24 cellular contexts compared by ENCODE assay signal in genomic region chr7:137129025-137129424, GRCh38.
DNase-seq lines count a peak whose midpoint lies in the region; ATAC-seq, FAIRE-seq and TF ChIP-seq lines count a peak whose summit lies in the region.
"Had no signal": no experiment of that assay in that cellular context is flagged by ENCODE, and none has a peak within 500 bp of the region (broad histone marks: within the 10 kb centered on the region; RNA-seq: fewer than 3 reads in every experiment).

No MANE protein-coding gene starts in this region.

- TF ChIP-seq RAD21 in HepG2 (CRISPR knock-in tag; IDR thresholded peaks at IDR 0.05): no peak

- H3K27me3 ChIP-seq in HepG2 (ENCODE audit: control insufficient read depth in 1 of 2, insufficient read depth in 2 of 2, low read length in 2 of 2) (no peaks in the 10 kb centered on the region), right lobe of liver (no peaks in the 10 kb centered on the region), PC-3 (ENCODE audit: low read length) (no peaks in the 10 kb centered on the region)
- no peaks in the 10 kb centered on the region for H3K27me3 ChIP-seq in effector memory CD4-positive, alpha-beta T cell (replicated peaks; ENCODE audit: control insufficient read depth, insufficient read depth, low read length, poor library complexity, severe bottlenecking)
- H3K27me3 ChIP-seq: BLaER1 had no signal

- DNase-seq in HepG2 (ENCODE audit: low spot score): no peak
- DNase-seq in right lobe of liver: no peak
- no peak for DNase-seq in PC-3
- no peak for DNase-seq in mesothelial cell of epicardium (ENCODE audit: low spot score in 2 of 2, unreplicated experiment in 2 of 2)
- no peak for DNase-seq in effector memory CD4-positive, alpha-beta T cell
- DNase-seq in stimulated activated naive CD4-positive, alpha-beta T cell treated with Interleukin-2 at 50 U/mL for 16 hours (lab: John Stamatoyannopoulos, UW): no peak
- no peak for DNase-seq in NCI-H2196 treated with DMSO at 0.1 percent for 48 hours (lab: John Stamatoyannopoulos, UW; ENCODE audit: unreplicated experiment)
- DNase-seq: 8988T; Caco-2; CD4-positive, CD25-positive, alpha-beta regulatory T cell; CD8-positive, alpha-beta T cell; DMS 273 treated with DMSO at 0.1 percent for 48 hours; DMS79; EL; GDM1; GM23248; H7; HCEC 1CT had no signal

- TF ChIP-seq EP300 in HepG2 (IDR thresholded peaks at IDR 0.05; ENCODE audit: low read depth in 2 of 2, low read length in 2 of 2) (no peak), HepG2 (CRISPR knock-in tag; IDR thresholded peaks at IDR 0.05; ENCODE audit: borderline replicate concordance) (no peak)

- H3K4me3 ChIP-seq in HepG2 (replicated peaks in 1 of 3; ENCODE audit: insufficient read depth in 1 of 3, low read depth in 2 of 3, low read length in 3 of 3) (no peak overlapping the region), right lobe of liver (no peak overlapping the region), PC-3 (ENCODE audit: low read length) (no peak overlapping the region)
- no peak overlapping the region for H3K4me3 ChIP-seq in effector memory CD4-positive, alpha-beta T cell (ENCODE audit: insufficient read depth, low read depth, low read length, poor library complexity, severe bottlenecking)
- H3K4me3 ChIP-seq: BLaER1, GM12878, GM23248 had no signal

- intact Hi-C loops in HepG2 (cut with micrococcal nuclease; ENCODE audit: unreplicated experiment) (no loop called here), right lobe of liver (cut with DNase I) (no loop called here), PC-3 (cut with micrococcal nuclease) (no loop called here)

- 0 out of 2 replicates have a peak, but pooled peaks cover 2% of the 10 kb centered on the region for H3K9me2 ChIP-seq in PC-3 (replicated peaks; ENCODE audit: low read length)

- TF ChIP-seq CTCF in HepG2 (CRISPR knock-in tag; IDR thresholded peaks at IDR 0.05) (no peak), right lobe of liver (IDR thresholded peaks at IDR 0.05) (no peak), PC-3 (conservative IDR thresholded peaks at IDR 0.05; ENCODE audit: low read depth, low read length) (no peak), mesothelial cell of epicardium (IDR thresholded peaks at IDR 0.05; ENCODE audit: unreplicated experiment) (no peak)

- H3K9me3 ChIP-seq in HepG2 (ENCODE audit: low read length): no peaks in the 10 kb centered on the region
- no peaks in the 10 kb centered on the region for H3K9me3 ChIP-seq in right lobe of liver
- H3K9me3 ChIP-seq in PC-3 (ENCODE audit: low read length): no peaks in the 10 kb centered on the region
- no peaks in the 10 kb centered on the region for H3K9me3 ChIP-seq in effector memory CD4-positive, alpha-beta T cell (ENCODE audit: control insufficient read depth, low read length)
- H3K9me3 ChIP-seq: BLaER1, Caco-2 had no signal

- H3K79me2 ChIP-seq in HepG2 (ENCODE audit: insufficient read depth, low read length) (no peaks in the 10 kb centered on the region), PC-3 (ENCODE audit: low read length) (no peaks in the 10 kb centered on the region)

- H3K4me1 Mint-ChIP-seq in mesothelial cell of epicardium: peaks cover 22% of the 10 kb centered on the region
- H3K4me1 Mint-ChIP-seq: B cell; CD4-positive, CD25-positive, alpha-beta regulatory T cell had no signal

- peaks cover 20% of the 10 kb centered on the region for H3K9me3 Mint-ChIP-seq in mesothelial cell of epicardium

- H3K27ac Mint-ChIP-seq in mesothelial cell of epicardium: peak overlapping the region; percentile 86
- H3K27ac Mint-ChIP-seq: B cell; CD4-positive, CD25-positive, alpha-beta regulatory T cell; CD8-positive, alpha-beta T cell had no signal

- no peak for ATAC-seq in HepG2
- ATAC-seq in right lobe of liver: no peak
- no peak for ATAC-seq in PC-3
- ATAC-seq: CD8-positive, alpha-beta T cell; GM12878 had no signal

- CTCF ChIA-PET in HepG2 (lab: Yijun Ruan, JAX; ENCODE audit: low intra/inter-chr PET ratio, low total read pairs) (no interaction called here), PC-3 (lab: Charles Lee) (no interaction called here)

- TF ChIP-seq POLR2A in HepG2 (IDR thresholded peaks at IDR 0.05; ENCODE audit: insufficient read depth in 1 of 2, low read depth in 2 of 2, low read length in 2 of 2): no peak
- TF ChIP-seq POLR2A in right lobe of liver (IDR thresholded peaks at IDR 0.05): no peak

- H3K4me1 ChIP-seq in HepG2 (ENCODE audit: insufficient read depth, low read length) (no peaks in the 10 kb centered on the region), right lobe of liver (no peaks in the 10 kb centered on the region), PC-3 (ENCODE audit: insufficient read depth, low read length) (peaks cover 40% of the 10 kb centered on the region)
- no peaks in the 10 kb centered on the region for H3K4me1 ChIP-seq in effector memory CD4-positive, alpha-beta T cell (ENCODE audit: control insufficient read depth, insufficient read depth, low read length, poor library complexity, severe bottlenecking)
- H3K4me1 ChIP-seq: BLaER1, Caco-2 had no signal

- H4K20me1 ChIP-seq in HepG2 (ENCODE audit: insufficient read depth, low read length) (no peaks in the 10 kb centered on the region), PC-3 (ENCODE audit: low read length) (no peaks in the 10 kb centered on the region)
- H4K20me1 ChIP-seq: BLaER1 had no signal

- 0% methylated on average over 4 of the region's 4 CpGs for WGBS in HepG2 (ENCODE audit: low lambda C conversion rate)
- 46% methylated on average over 4 of the region's 4 CpGs for WGBS in right lobe of liver (ENCODE audit: insufficient coverage, low coverage, low lambda C conversion rate, missing lambda C conversion rate)

- H2AFZ ChIP-seq in HepG2 (ENCODE audit: low read length): no peak overlapping the region
- H2AFZ ChIP-seq in PC-3 (ENCODE audit: low read length): no peak overlapping the region
- H2AFZ ChIP-seq: GM23248 had no signal

- H3K36me3 ChIP-seq in HepG2 (replicated peaks in 1 of 2; ENCODE audit: control insufficient read depth in 1 of 2, insufficient read depth in 2 of 2, low read length in 2 of 2) (no peaks in the 10 kb centered on the region), right lobe of liver (no peaks in the 10 kb centered on the region), PC-3 (ENCODE audit: low read depth, low read length) (no peaks in the 10 kb centered on the region)
- no peaks in the 10 kb centered on the region for H3K36me3 ChIP-seq in effector memory CD4-positive, alpha-beta T cell (ENCODE audit: control insufficient read depth, insufficient read depth, low read length)
- H3K36me3 ChIP-seq: BLaER1 had no signal

- H3K27ac ChIP-seq in HepG2 (ENCODE audit: extremely low read length, insufficient read depth, low read length) (no peak overlapping the region), right lobe of liver (no peak overlapping the region), PC-3 (ENCODE audit: low read length) (peak overlapping the region; percentile 99; the same call in 1 of the 2 replicates)
- H3K27ac ChIP-seq in effector memory CD4-positive, alpha-beta T cell (ENCODE audit: insufficient read depth, low read length, poor library complexity, severe bottlenecking): no peak overlapping the region
- H3K27ac ChIP-seq: BLaER1, C4-2B, GM23248 had no signal

- BruUV-seq in HepG2 (replicated peaks; lab: Mats Ljungman, UMichigan): no TSS peak
- BruUV-seq in PC-3 (replicated peaks; lab: Mats Ljungman, UMichigan): no TSS peak

- H3K9ac ChIP-seq in HepG2 (ENCODE audit: insufficient read depth, low read depth, low read length): no peak overlapping the region
- no peak overlapping the region for H3K9ac ChIP-seq in PC-3 (ENCODE audit: low read length)
- H3K9ac ChIP-seq: BLaER1, GM23248 had no signal

- POLR2A ChIA-PET in HepG2 (lab: Yijun Ruan, JAX): no interaction called here
- POLR2A ChIA-PET in PC-3 (lab: Charles Lee; ENCODE audit: unreplicated experiment): no interaction called here

- H3F3A ChIP-seq in PC-3 (ENCODE audit: low read length, unreplicated experiment): no peaks in the 10 kb centered on the region

- H3K4me3 Mint-ChIP-seq in mesothelial cell of epicardium: no peak overlapping the region
- H3K4me3 Mint-ChIP-seq: B cell; CD4-positive, CD25-positive, alpha-beta regulatory T cell; CD8-positive, alpha-beta T cell had no signal

- no peak for FAIRE-seq in HepG2 (lab: Jason Lieb, UNC)
- FAIRE-seq: GM12878, GM19239, H1 had no signal

- H3K27me3 Mint-ChIP-seq in mesothelial cell of epicardium (ENCODE audit: low read depth): no peaks in the 10 kb centered on the region
- H3K27me3 Mint-ChIP-seq: B cell; CD4-positive, CD25-positive, alpha-beta regulatory T cell had no signal

- H3K4me2 ChIP-seq in HepG2 (ENCODE audit: low read depth, low read length) (no peak overlapping the region), PC-3 (ENCODE audit: low read length) (no peak overlapping the region)
- H3K4me2 ChIP-seq: BLaER1 had no signal

- H3K36me3 Mint-ChIP-seq in mesothelial cell of epicardium: peaks cover 12% of the 10 kb centered on the region
- H3K36me3 Mint-ChIP-seq: CD4-positive, CD25-positive, alpha-beta regulatory T cell; CD8-positive, alpha-beta T cell had no signal

- in situ Hi-C loops in HepG2 (cut with HindIII; ENCODE audit: extremely low pct_ligation_motif_present, low pct_unique_long_range_greater_than_20kb): no loop called here

TF ChIP-seq in HepG2, 621 proteins besides CTCF, POLR2A, EP300 and RAD21:
- TF ChIP-seq PRMT3 (CRISPR knock-in tag; IDR thresholded peaks at IDR 0.05; ENCODE audit: borderline replicate concordance, low read depth): no peak
- TF ChIP-seq MAFF (IDR thresholded peaks at IDR 0.05; ENCODE audit: low read depth, low read length): peak; percentile 71; the same call in 1 of the 2 replicates
- TF ChIP-seq SATB2 (CRISPR knock-in tag; IDR thresholded peaks at IDR 0.05): no peak
- peak; percentile 45 to 83; a peak in 3 of 4 replicates for TF ChIP-seq MAFK (conservative IDR thresholded peaks at IDR 0.05 in 1 of 2, IDR thresholded peaks at IDR 0.05 in 1 of 2; ENCODE audit: low read length in 2 of 2)
